ENCODE assay signal across 1 cellular context in genomic region chr1:223831755-223832636, GRCh38.
TF ChIP-seq lines count a peak whose summit lies in the region.

No MANE protein-coding gene starts in this region.

TF ChIP-seq in K562, 482 proteins besides CTCF, POLR2A, EP300 and RAD21 (continued from another document):
- 0 out of 4 replicates have a peak, but pooled peaks of 1 of the 2 experiments have one; percentile 15 for TF ChIP-seq MNT (conservative IDR thresholded peaks at IDR 0.05)
- TF ChIP-seq HMGXB4 (CRISPR knock-in tag; IDR thresholded peaks at IDR 0.05): no peak
- TF ChIP-seq ZBED1 (IDR thresholded peaks at IDR 0.05): no peak
- peak; percentile 50 for TF ChIP-seq JUND (IDR thresholded peaks at IDR 0.05; ENCODE audit: borderline replicate concordance, low read depth, low read length)
- TF ChIP-seq JUND (tag; IDR thresholded peaks at IDR 0.05; ENCODE audit: borderline replicate concordance, low read depth, low read length): peak; percentile 75; the same call in 2 of the 3 replicates
- TF ChIP-seq DPF2 (IDR thresholded peaks at IDR 0.05): peak; percentile 59
- no peak for TF ChIP-seq CEBPG (CRISPR knock-in tag; IDR thresholded peaks at IDR 0.05)
- TF ChIP-seq CEBPG (tag; conservative IDR thresholded peaks at IDR 0.05 in 1 of 2, IDR thresholded peaks at IDR 0.05 in 1 of 2): peak; percentile 57 to 63
- TF ChIP-seq ETV1 (tag; conservative IDR thresholded peaks at IDR 0.05; ENCODE audit: low read depth): no peak
- peak; percentile 49 for TF ChIP-seq PKNOX1 (IDR thresholded peaks at IDR 0.05)
- peak; percentile 79 for TF ChIP-seq ZNF384 (IDR thresholded peaks at IDR 0.05; ENCODE audit: low read depth, low read length)
- no peak for TF ChIP-seq TFE3 (CRISPR knock-in tag; IDR thresholded peaks at IDR 0.05)
- TF ChIP-seq CEBPB (tag; IDR thresholded peaks at IDR 0.05): peak; percentile 81
- peak; percentile 25; the same call in 1 of the 2 replicates for TF ChIP-seq SMARCE1 (IDR thresholded peaks at IDR 0.05)
- no peak for TF ChIP-seq PRPF4 (IDR thresholded peaks at IDR 0.05; ENCODE audit: insufficient read depth, low read depth, low read length, poor library complexity, severe bottlenecking)
- TF ChIP-seq MEIS2 (IDR thresholded peaks at IDR 0.05; ENCODE audit: partially characterized antibody): peak; percentile 78
- no peak for TF ChIP-seq SRSF7 (optimal IDR thresholded peaks at IDR 0.05; ENCODE audit: low read depth, low read length)
- TF ChIP-seq ARID1B (IDR thresholded peaks at IDR 0.05): peak; percentile 41
- no peak for TF ChIP-seq ZNF347 (CRISPR knock-in tag; IDR thresholded peaks at IDR 0.05; ENCODE audit: low read depth)
- no peak for TF ChIP-seq PBX2 (CRISPR knock-in tag; IDR thresholded peaks at IDR 0.05; ENCODE audit: low read depth)
- peak; percentile 63; the same call in 1 of the 2 replicates for TF ChIP-seq PBX2 (tag; conservative IDR thresholded peaks at IDR 0.05; ENCODE audit: low read depth)
- no peak for TF ChIP-seq DACH1 (IDR thresholded peaks at IDR 0.05; ENCODE audit: partially characterized antibody)
- TF ChIP-seq ATF3 (IDR thresholded peaks at IDR 0.05): peak; percentile 84
- no peak for TF ChIP-seq ATF3 (CRISPR knock-in tag; conservative IDR thresholded peaks at IDR 0.05)
